ENCODE assay signal across 28 cellular contexts in genomic region chr18:51936115-51936514, GRCh38.
"Had no signal": no experiment of that assay in that cellular context is flagged by ENCODE, and none has a peak within 500 bp of the region (broad histone marks: within the 10 kb centered on the region; RNA-seq: fewer than 3 reads in every experiment).

No MANE protein-coding gene starts in this region.

- FAIRE-seq: endometrium, islet of Langerhans, keratinocyte had no signal

- H3K4me1 ChIP-seq: colonic mucosa, esophagus squamous epithelium, gastrocnemius medialis, heart right ventricle, left lung, lower lobe of right lung had no signal

- H3K36me3 ChIP-seq: colonic mucosa, esophagus squamous epithelium, gastrocnemius medialis, heart right ventricle, left lung, lower lobe of right lung had no signal

- H3K27me3 ChIP-seq: colonic mucosa, esophagus squamous epithelium, gastrocnemius medialis, heart right ventricle, left lung had no signal

- ATAC-seq: effector memory CD8-positive, alpha-beta T cell; esophagus mucosa; gastrocnemius medialis; heart right ventricle; left cardiac atrium; left lung; left ventricle myocardium superior; lower lobe of right lung; mucosa of descending colon had no signal

- H3K36me3 Mint-ChIP-seq: mesothelial cell of epicardium, naive B cell had no signal

- H3K4me1 Mint-ChIP-seq: endodermal cell, mesothelial cell of epicardium, naive B cell had no signal

- H3K9me3 ChIP-seq: colonic mucosa, esophagus squamous epithelium, gastrocnemius medialis, heart right ventricle, left lung, lower lobe of right lung had no signal

- DNase-seq: colonic mucosa; cortex of kidney; effector CD8-positive, alpha-beta T cell; effector memory CD8-positive, alpha-beta T cell; endodermal cell; erythroblast; esophagus squamous epithelium; foreskin fibroblast; foreskin melanocyte; gastrocnemius medialis; glutamatergic neuron; head of caudate nucleus; heart right ventricle; hippocampal formation; left cardiac atrium; left lung; left ventricle myocardium superior; lower lobe of right lung; mesenchymal stem cell; mucosa of descending colon; naive B cell had no signal

- H3K27ac Mint-ChIP-seq: dendritic cell treated with granulocyte-macrophage colony-stimulating factor and Interleukin-4, amounts not matched to agents 40 ng/mL and 50 ng/mL, for 4 days; effector memory CD8-positive, alpha-beta T cell; endodermal cell; mesothelial cell of epicardium; naive B cell had no signal

- H3K27me3 Mint-ChIP-seq: dendritic cell treated with granulocyte-macrophage colony-stimulating factor and Interleukin-4, amounts not matched to agents 40 ng/mL and 50 ng/mL, for 4 days; effector memory CD8-positive, alpha-beta T cell; naive B cell had no signal

- H3K4me3 Mint-ChIP-seq: dendritic cell treated with granulocyte-macrophage colony-stimulating factor and Interleukin-4, amounts not matched to agents 40 ng/mL and 50 ng/mL, for 4 days; effector memory CD8-positive, alpha-beta T cell; endodermal cell; mesothelial cell of epicardium; naive B cell had no signal

- H3K4me3 ChIP-seq: colonic mucosa, esophagus squamous epithelium, gastrocnemius medialis, heart right ventricle, left lung, lower lobe of right lung, mucosa of descending colon had no signal

- H3K27ac ChIP-seq: colonic mucosa, epithelial cell of prostate, esophagus squamous epithelium, gastrocnemius medialis, heart right ventricle, left lung, lower lobe of right lung had no signal

- H3K9me3 Mint-ChIP-seq: endodermal cell, mesothelial cell of epicardium had no signal
